22 cellular contexts compared by ENCODE assay signal in genomic region chr4:114582625-114583024, GRCh38. TPM values are rescaled to one million over a fixed set of nuclear protein-coding genes. Genes with fewer than 3 reads are reported as not detected.
DNase-seq lines count a peak whose midpoint lies in the region; ATAC-seq, FAIRE-seq and TF ChIP-seq lines count a peak whose summit lies in the region.
"Had no signal": no experiment of that assay in that cellular context is flagged by ENCODE, and none has a peak within 500 bp of the region (broad histone marks: within the 10 kb centered on the region; RNA-seq: fewer than 3 reads in every experiment).

No MANE protein-coding gene starts in this region.

- peaks cover 8% of the 10 kb centered on the region for H3K36me3 Mint-ChIP-seq in neural crest cell (ENCODE audit: low read depth)
- no peaks in the 10 kb centered on the region for H3K36me3 Mint-ChIP-seq in type B pancreatic cell
- H3K36me3 Mint-ChIP-seq: CD8-positive, alpha-beta T cell had no signal

- peak; percentile 10 for DNase-seq in HuH-7 (ENCODE audit: low spot score)
- no peak for DNase-seq in hepatocyte (ENCODE audit: low spot score)
- DNase-seq in neural crest cell (ENCODE audit: low read depth, low spot score), result no peak
- no peak for DNase-seq in type B pancreatic cell (ENCODE audit: extremely low spot score, unreplicated experiment)
- DNase-seq in GM12892 (ENCODE audit: insufficient read length), result no peak
- no peak for DNase-seq in stimulated activated CD4-positive, alpha-beta T cell treated with anti-CD3 and anti-CD28 coated beads, Interleukin-4, amount 100 ng/mL, for 4 hours
- DNase-seq: BE2C; CD8-positive, alpha-beta T cell; COR-L47; DMS153; DMS79 treated with DMSO at 0.1 percent for 48 hours; EL; H7 had no signal

- H3K9me3 Mint-ChIP-seq in neural crest cell (peaks cover 15% of the 10 kb centered on the region), type B pancreatic cell (peaks cover 18% of the 10 kb centered on the region)

- WGBS in hepatocyte (ENCODE audit: low lambda C conversion rate, missing lambda C conversion rate), result 67% methylated on average over 1 of the region's 1 CpG

- peaks cover 13% of the 10 kb centered on the region for H3K9me3 ChIP-seq in hepatocyte (ENCODE audit: low read depth)
- H3K9me3 ChIP-seq: BE2C had no signal

- H2AFZ ChIP-seq in hepatocyte, result no peak overlapping the region
- H2AFZ ChIP-seq: GM23338 had no signal

- H3K4me3 Mint-ChIP-seq in neural crest cell (no peak overlapping the region), type B pancreatic cell (no peak overlapping the region)
- H3K4me3 Mint-ChIP-seq: CD8-positive, alpha-beta T cell; GM23338 had no signal

- no peak overlapping the region for H3K27ac Mint-ChIP-seq in neural crest cell (ENCODE audit: unreplicated experiment)
- no peak overlapping the region for H3K27ac Mint-ChIP-seq in type B pancreatic cell
- H3K27ac Mint-ChIP-seq: CD8-positive, alpha-beta T cell; GM23338 had no signal

- H3K4me3 ChIP-seq in hepatocyte, result no peak overlapping the region
- H3K4me3 ChIP-seq: GM23338 had no signal

- H3K9me2 ChIP-seq in hepatocyte (replicated peaks; ENCODE audit: insufficient read depth), result no peaks in the 10 kb centered on the region

- no peaks in the 10 kb centered on the region for H4K20me1 ChIP-seq in hepatocyte (ENCODE audit: insufficient read depth, poor library complexity, severe bottlenecking)

- FAIRE-seq in GM12892 (lab: Jason Lieb, UNC), result no peak
- FAIRE-seq: A204.1, D721Med, G401.6, GM12891, HepG2, HTR-8/SVneo had no signal

- H3K79me2 ChIP-seq in hepatocyte, result no peaks in the 10 kb centered on the region

- TF ChIP-seq POLR2A in GM12892 (IDR thresholded peaks at IDR 0.05; ENCODE audit: low read depth, low read length), result no peak

- H3K4me1 Mint-ChIP-seq in neural crest cell (no peaks in the 10 kb centered on the region), type B pancreatic cell (ENCODE audit: unreplicated experiment) (no peaks in the 10 kb centered on the region)
- H3K4me1 Mint-ChIP-seq: GM23338 had no signal

- H3K27me3 Mint-ChIP-seq in neural crest cell (ENCODE audit: low read depth) (no peaks in the 10 kb centered on the region), type B pancreatic cell (no peaks in the 10 kb centered on the region)

- H3K4me2 ChIP-seq in hepatocyte, result no peak overlapping the region
- H3K4me2 ChIP-seq: GM23338 had no signal

- H3K27ac ChIP-seq in hepatocyte, result peak overlapping the region; percentile 56
- H3K27ac ChIP-seq: C4-2B had no signal

- TF ChIP-seq CTCF in hepatocyte (IDR thresholded peaks at IDR 0.05; ENCODE audit: poor library complexity), result no peak
- TF ChIP-seq CTCF in neural crest cell (conservative IDR thresholded peaks at IDR 0.05), result peak; percentile 19
- TF ChIP-seq CTCF in type B pancreatic cell (conservative IDR thresholded peaks at IDR 0.05), result peak; percentile 29

- no peak for ATAC-seq in HG02884 (IDR thresholded peaks at IDR 0.05; ENCODE audit: unreplicated experiment)
- ATAC-seq: CD8-positive, alpha-beta T cell; GM23338; HepG2 had no signal

- peaks cover 6% of the 10 kb centered on the region for H3K4me1 ChIP-seq in hepatocyte (ENCODE audit: insufficient read depth)
- H3K4me1 ChIP-seq: BE2C had no signal

- H3K36me3 ChIP-seq in hepatocyte (replicated peaks; ENCODE audit: insufficient read depth, low read depth), result no peaks in the 10 kb centered on the region
- H3K36me3 ChIP-seq: BE2C had no signal

- no peaks in the 10 kb centered on the region for H3K27me3 ChIP-seq in hepatocyte
- H3K27me3 ChIP-seq: BE2C had no signal

RNA-seq across cellular contexts. Expression of gene UGT8, which starts 16.0 kb away (rescaled TPM):
- total RNA-seq in hepatocyte (39.3 and 47.2 TPM in 2 replicates), neural crest cell (5.9 and 6.3 TPM in 2 replicates), type B pancreatic cell (ENCODE audit: low replicate concordance) (13.5 and 14.2 TPM in 2 replicates)
- polyA plus RNA-seq in hepatocyte, result 17.0 and 18.0 TPM in 2 replicates
- 0.93 TPM for polyA plus RNA-seq in GM12892 (2012; ENCODE audit: missing spikeins)
- total RNA-seq: HepG2 had no signal
- polyA plus RNA-seq: HepG2 had no signal
